In genomic region chr6:29702519-29703103, GRCh38 we compare ENCODE assay signal across 8 cellular contexts. TPM values are rescaled to one million over a fixed set of nuclear protein-coding genes. Genes with fewer than 3 reads are reported as not detected.
DNase-seq lines count a peak whose midpoint lies in the region; ATAC-seq and TF ChIP-seq lines count a peak whose summit lies in the region.

No MANE protein-coding gene starts in this region.

- no peak overlapping the region for H2BK5ac ChIP-seq in mesenchymal stem cell (ENCODE audit: low read depth, low read length, poor library complexity, severe bottlenecking)

- no peak overlapping the region for H3K4me3 ChIP-seq in mesenchymal stem cell (ENCODE audit: insufficient read depth in 1 of 2, low read depth in 1 of 2, low read length in 2 of 2)

- peaks cover 4% of the 10 kb centered on the region for H3K27me3 ChIP-seq in CD4-positive, alpha-beta T cell (ENCODE audit: control insufficient read depth, insufficient read depth, low read length)
- H3K27me3 ChIP-seq in mesenchymal stem cell (ENCODE audit: control insufficient read depth in 1 of 2, insufficient read depth in 1 of 2, low read length in 2 of 2), result peaks cover 42 to 51% of the 10 kb centered on the region in 2 experiments

- H3K36me3 ChIP-seq in mesenchymal stem cell (ENCODE audit: control insufficient read depth in 1 of 2, insufficient read depth in 2 of 2, low read depth in 1 of 2, low read length in 2 of 2), result no peaks in the 10 kb centered on the region

- H3K36me3 Mint-ChIP-seq in CD4-positive, alpha-beta T cell (ENCODE audit: low read depth), result no peaks in the 10 kb centered on the region
- peaks cover 2% of the 10 kb centered on the region; the same call in 1 of the 2 replicates for H3K36me3 Mint-ChIP-seq in WTC11

- no peak overlapping the region for H3K23ac ChIP-seq in mesenchymal stem cell (ENCODE audit: low read length in 2 of 2)

- no peak overlapping the region for H4K91ac ChIP-seq in mesenchymal stem cell (ENCODE audit: low read length)

- POLR2A ChIA-PET in CD4-positive, alpha-beta T cell (lab: Charles Lee), result interaction anchor here (0.7 kb wide), 1 partner anchor 25 kb away, joined by 4 read pairs; no protein-coding TSS in a partner anchor
- POLR2A ChIA-PET in WTC11 (lab: Charles Lee), result interaction anchor here (1.0 kb wide), 1 partner anchor 49 kb away, joined by 3 read pairs; no protein-coding TSS in a partner anchor

- H3K79me1 ChIP-seq in mesenchymal stem cell (replicated peaks; ENCODE audit: low read length, poor library complexity, severe bottlenecking), result no peaks in the 10 kb centered on the region

- no peak overlapping the region for H3K4ac ChIP-seq in mesenchymal stem cell (ENCODE audit: low read depth in 1 of 2, low read length in 2 of 2)

- H4K8ac ChIP-seq in mesenchymal stem cell (ENCODE audit: low read length), result no peak overlapping the region

- no peak overlapping the region for H2AK5ac ChIP-seq in mesenchymal stem cell (ENCODE audit: low read length, severe bottlenecking)

- no peak overlapping the region for H3K27ac Mint-ChIP-seq in CD4-positive, alpha-beta T cell
- H3K27ac Mint-ChIP-seq in WTC11, result no peak overlapping the region

- no peak overlapping the region for H3K18ac ChIP-seq in mesenchymal stem cell (ENCODE audit: low read depth in 1 of 2, low read length in 2 of 2)

- no peak overlapping the region for H2AFZ ChIP-seq in mesenchymal stem cell (ENCODE audit: low read depth, low read length)

- 15% methylated on average over 17 of the region's 17 CpGs for WGBS in mesenchymal stem cell

- H2BK12ac ChIP-seq in mesenchymal stem cell (ENCODE audit: low read length in 2 of 2), result no peak overlapping the region

- H3K9me3 Mint-ChIP-seq in CD4-positive, alpha-beta T cell, result no peaks in the 10 kb centered on the region
- peaks cover 5% of the 10 kb centered on the region for H3K9me3 Mint-ChIP-seq in WTC11

- DNase-seq in CD4-positive, alpha-beta T cell, result peak; percentile 47 to 83 (median 77)
- peak; percentile 43 for DNase-seq in HT-29 (ENCODE audit: low spot score)
- DNase-seq in WTC11 (ENCODE audit: low spot score), result peak; percentile 92
- peak; percentile 43 for DNase-seq in cerebellar cortex (ENCODE audit: low spot score)
- peak; percentile 24 for DNase-seq in mesenchymal stem cell
- peak; percentile 23 to 67 (median 36) for DNase-seq in stimulated activated naive CD4-positive, alpha-beta T cell (lab: John Stamatoyannopoulos, UW)
- DNase-seq in NCI-H2196 (lab: John Stamatoyannopoulos, UW; ENCODE audit: unreplicated experiment), result no peak

- H3K27me3 Mint-ChIP-seq in CD4-positive, alpha-beta T cell, result peaks cover 41% of the 10 kb centered on the region
- H3K27me3 Mint-ChIP-seq in WTC11 (ENCODE audit: low read depth), result peaks cover 12% of the 10 kb centered on the region

- H3K4me1 ChIP-seq in mesenchymal stem cell (ENCODE audit: control insufficient read depth, insufficient read depth, low read depth, low read length), result no peaks in the 10 kb centered on the region

- H3K27ac ChIP-seq in CD4-positive, alpha-beta T cell (ENCODE audit: low read depth, low read length), result no peak overlapping the region
- no peak overlapping the region for H3K27ac ChIP-seq in mesenchymal stem cell (ENCODE audit: low read length, poor library complexity, severe bottlenecking)

- intact Hi-C loops in CD4-positive, alpha-beta T cell (cut with DNase I, micrococcal nuclease), result loop anchor here (1.0 to 10.0 kb wide), 4 partner anchors 35 to 312 kb away; no protein-coding TSS in a partner anchor

- peaks cover 27% of the 10 kb centered on the region for H3K4me1 Mint-ChIP-seq in CD4-positive, alpha-beta T cell (ENCODE audit: low read depth)
- H3K4me1 Mint-ChIP-seq in WTC11, result peaks cover 5% of the 10 kb centered on the region

- H2BK15ac ChIP-seq in mesenchymal stem cell (ENCODE audit: low read depth, poor library complexity, severe bottlenecking), result no peak overlapping the region

- H3K9ac ChIP-seq in mesenchymal stem cell (ENCODE audit: low read length), result no peak overlapping the region

- no peak overlapping the region for H3K4me3 Mint-ChIP-seq in CD4-positive, alpha-beta T cell
- no peak overlapping the region for H3K4me3 Mint-ChIP-seq in WTC11

- H2BK120ac ChIP-seq in mesenchymal stem cell (ENCODE audit: low read depth, low read length), result no peak overlapping the region

- H3K14ac ChIP-seq in mesenchymal stem cell (ENCODE audit: low read length in 2 of 2), result no peak overlapping the region

- H3K9me3 ChIP-seq in CD4-positive, alpha-beta T cell (ENCODE audit: control insufficient read depth, low read length), result no peaks in the 10 kb centered on the region
- H3K9me3 ChIP-seq in mesenchymal stem cell (ENCODE audit: control insufficient read depth, low read length), result no peaks in the 10 kb centered on the region

- peak; percentile 75 for TF ChIP-seq CTCF in CD4-positive, alpha-beta T cell (IDR thresholded peaks at IDR 0.05)
- TF ChIP-seq CTCF in WTC11 (IDR thresholded peaks at IDR 0.05), result peak; percentile 66

- ATAC-seq in CD4-positive, alpha-beta T cell (ENCODE audit: poor library complexity), result peak; percentile 73
- peak; percentile 96 for ATAC-seq in WTC11
- ATAC-seq in GM18873 (IDR thresholded peaks at IDR 0.05; ENCODE audit: low FRiP score, unreplicated experiment), result no peak

- CTCF ChIA-PET in CD4-positive, alpha-beta T cell (lab: Charles Lee), result interaction anchor here (0.9 to 1.3 kb wide), 2 partner anchors 48 to 132 kb away, joined by 3 to 4 read pairs; no protein-coding TSS in a partner anchor
- CTCF ChIA-PET in WTC11 (lab: Charles Lee), result interaction anchor here (0.9 to 1.7 kb wide), 8 partner anchors 18 to 133 kb away, joined by 3 to 12 read pairs (median 5); no protein-coding TSS in a partner anchor

- peak overlapping the region; percentile 21 for H3K4me2 ChIP-seq in mesenchymal stem cell (ENCODE audit: low read length, poor library complexity, severe bottlenecking)

TF ChIP-seq in WTC11, 78 proteins besides CTCF, POLR2A, EP300 and RAD21 (continues in another document):
- TF ChIP-seq CBFB (CRISPR knock-in tag; IDR thresholded peaks at IDR 0.05; ENCODE audit: low read depth) (no peak), STAT6 (CRISPR knock-in tag; conservative IDR thresholded peaks at IDR 0.05; ENCODE audit: low read depth) (no peak)
- TF ChIP-seq, protein P1, sequence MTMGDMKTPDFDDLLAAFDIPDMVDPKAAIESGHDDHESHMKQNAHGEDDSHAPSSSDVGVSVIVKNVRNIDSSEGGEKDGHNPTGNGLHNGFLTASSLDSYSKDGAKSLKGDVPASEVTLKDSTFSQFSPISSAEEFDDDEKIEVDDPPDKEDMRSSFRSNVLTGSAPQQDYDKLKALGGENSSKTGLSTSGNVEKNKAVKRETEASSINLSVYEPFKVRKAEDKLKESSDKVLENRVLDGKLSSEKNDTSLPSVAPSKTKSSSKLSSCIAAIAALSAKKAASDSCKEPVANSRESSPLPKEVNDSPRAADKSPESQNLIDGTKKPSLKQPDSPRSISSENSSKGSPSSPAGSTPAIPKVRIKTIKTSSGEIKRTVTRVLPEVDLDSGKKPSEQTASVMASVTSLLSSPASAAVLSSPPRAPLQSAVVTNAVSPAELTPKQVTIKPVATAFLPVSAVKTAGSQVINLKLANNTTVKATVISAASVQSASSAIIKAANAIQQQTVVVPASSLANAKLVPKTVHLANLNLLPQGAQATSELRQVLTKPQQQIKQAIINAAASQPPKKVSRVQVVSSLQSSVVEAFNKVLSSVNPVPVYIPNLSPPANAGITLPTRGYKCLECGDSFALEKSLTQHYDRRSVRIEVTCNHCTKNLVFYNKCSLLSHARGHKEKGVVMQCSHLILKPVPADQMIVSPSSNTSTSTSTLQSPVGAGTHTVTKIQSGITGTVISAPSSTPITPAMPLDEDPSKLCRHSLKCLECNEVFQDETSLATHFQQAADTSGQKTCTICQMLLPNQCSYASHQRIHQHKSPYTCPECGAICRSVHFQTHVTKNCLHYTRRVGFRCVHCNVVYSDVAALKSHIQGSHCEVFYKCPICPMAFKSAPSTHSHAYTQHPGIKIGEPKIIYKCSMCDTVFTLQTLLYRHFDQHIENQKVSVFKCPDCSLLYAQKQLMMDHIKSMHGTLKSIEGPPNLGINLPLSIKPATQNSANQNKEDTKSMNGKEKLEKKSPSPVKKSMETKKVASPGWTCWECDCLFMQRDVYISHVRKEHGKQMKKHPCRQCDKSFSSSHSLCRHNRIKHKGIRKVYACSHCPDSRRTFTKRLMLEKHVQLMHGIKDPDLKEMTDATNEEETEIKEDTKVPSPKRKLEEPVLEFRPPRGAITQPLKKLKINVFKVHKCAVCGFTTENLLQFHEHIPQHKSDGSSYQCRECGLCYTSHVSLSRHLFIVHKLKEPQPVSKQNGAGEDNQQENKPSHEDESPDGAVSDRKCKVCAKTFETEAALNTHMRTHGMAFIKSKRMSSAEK (CRISPR knock-in tag; IDR thresholded peaks at IDR 0.05; ENCODE audit: borderline replicate concordance), result no peak

RNA-seq across cellular contexts. Expression of gene HLA-F, which starts 20.6 kb away (rescaled TPM):
- 100 to 1,000 TPM; 560 TPM for total RNA-seq in CD4-positive, alpha-beta T cell
- 10.9 and 15.5 TPM in 2 replicates for total RNA-seq in HT-29 (2014; rRNA removed; shearing (Covaris generic))
- 7.5 to 11.8 TPM (median 11.2 TPM) in 3 replicates for total RNA-seq in WTC11 (2021)
- polyA plus RNA-seq in mesenchymal stem cell (2013, experiment 1 of 2), result 9.7 TPM
- 11.2 TPM for polyA plus RNA-seq in mesenchymal stem cell (2013, experiment 2 of 2)

RNA-seq across cellular contexts. Expression of gene ZFP57, which starts 21.7 kb away (rescaled TPM):
- total RNA-seq in CD4-positive, alpha-beta T cell, result not detected
- total RNA-seq in HT-29 (2014; rRNA removed; shearing (Covaris generic)), result 0.13 TPM in 1 of 2 replicates, not detected in the other
- total RNA-seq in WTC11 (2021), result 6.0 to 6.4 TPM (median 6.2 TPM) in 3 replicates
- polyA plus RNA-seq in mesenchymal stem cell (2013, experiment 1 of 2), result not detected
- polyA plus RNA-seq in mesenchymal stem cell (2013, experiment 2 of 2), result not detected

RNA-seq across cellular contexts. Expression of gene MOG, which starts 45.7 kb away (rescaled TPM):
- not detected for total RNA-seq in CD4-positive, alpha-beta T cell
- total RNA-seq in HT-29 (2014; rRNA removed; shearing (Covaris generic)), result not detected in 2 replicates
- total RNA-seq in WTC11 (2021), result 0.55 to 1.2 TPM (median 0.57 TPM) in 3 replicates
- not detected for polyA plus RNA-seq in mesenchymal stem cell (2013, experiment 1 of 2)
- polyA plus RNA-seq in mesenchymal stem cell (2013, experiment 2 of 2), result not detected

Comparison
In these comparisons a context has a peak if more than half of its experiments do, and no peak if none do; other contexts are left out.
1. RNA of gene HLA-F, which starts 20.6 kb away (total RNA-seq): 560 TPM in CD4-positive, alpha-beta T cell; 10.9 to 15.5 TPM in HT-29 and 7.5 to 11.8 TPM in WTC11; every median in the first group is over 10 times any median in the second.